ENCODE assay signal across 9 cellular contexts in the genomic region with DNA sequence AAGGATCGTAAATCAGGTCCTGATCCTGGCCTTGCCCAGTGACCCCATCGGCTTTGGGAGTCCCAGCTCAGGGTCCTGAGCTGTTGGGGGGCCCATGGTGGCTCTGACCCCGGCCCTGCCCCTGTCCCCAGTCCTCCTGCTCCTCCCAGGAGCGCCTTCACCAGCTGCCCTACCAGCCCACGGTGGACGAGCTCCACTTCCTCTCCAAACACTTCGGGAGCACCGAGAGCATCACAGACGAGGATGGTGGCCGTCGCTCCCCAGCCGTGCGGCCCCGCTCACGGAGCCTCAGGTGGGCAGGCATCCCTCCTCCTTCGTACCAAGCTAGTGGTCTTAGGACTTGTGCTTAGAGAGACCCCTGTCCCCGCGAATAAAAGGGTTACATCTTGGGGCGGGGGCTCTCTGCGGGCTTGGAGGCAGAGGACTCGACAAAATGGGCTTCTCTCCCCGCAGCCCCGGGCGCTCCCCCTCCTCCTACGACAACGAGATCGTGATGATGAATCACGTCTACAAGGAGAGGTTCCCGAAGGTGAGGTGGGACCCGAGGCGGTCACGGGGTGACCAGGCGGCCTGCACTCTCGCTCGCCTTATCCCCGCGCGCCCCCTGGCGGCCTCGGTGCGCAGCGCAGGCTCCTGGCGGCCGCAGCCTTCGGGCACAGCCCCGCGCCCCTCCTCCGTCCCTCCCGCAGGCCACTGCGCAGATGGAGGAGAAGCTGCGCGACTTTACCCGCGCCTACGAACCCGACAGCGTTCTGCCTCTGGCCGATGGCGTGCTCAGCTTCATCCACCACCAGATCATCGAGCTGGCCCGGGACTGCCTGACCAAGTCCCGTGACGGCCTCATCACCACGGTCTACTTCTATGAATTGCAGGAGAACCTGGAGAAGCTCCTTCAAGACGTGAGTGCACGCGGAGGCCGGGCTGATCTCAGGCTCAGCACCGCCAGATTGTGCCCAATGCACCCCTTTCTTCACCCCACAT. TPM values are rescaled to one million over a fixed set of nuclear protein-coding genes. Genes with fewer than 3 reads are reported as not detected.
DNase-seq lines count a peak whose midpoint lies in the region; ATAC-seq, FAIRE-seq and TF ChIP-seq lines count a peak whose summit lies in the region.
"Had no signal": no experiment of that assay in that cellular context is flagged by ENCODE, and none has a peak within 500 bp of the region (broad histone marks: within the 10 kb centered on the region; RNA-seq: fewer than 3 reads in every experiment).

No MANE protein-coding gene starts in this region.

- TF ChIP-seq CTCF in OCI-LY1 (IDR thresholded peaks at IDR 0.05; ENCODE audit: low read length) = peak; percentile 98
- TF ChIP-seq CTCF in endothelial cell of umbilical vein (IDR thresholded peaks at IDR 0.05; ENCODE audit: extremely low read depth in 1 of 2, insufficient read depth in 1 of 2, low read depth in 1 of 2, low read length in 2 of 2) = peak; percentile 95 to 100

- BruUV-seq in endothelial cell of umbilical vein (replicated peaks; lab: Mats Ljungman, UMichigan) = no TSS peak

- H3K79me2 ChIP-seq in OCI-LY1 (ENCODE audit: insufficient read depth, low read length) = no peaks in the 10 kb centered on the region
- H3K79me2 ChIP-seq in endothelial cell of umbilical vein (ENCODE audit: control insufficient read depth, insufficient read depth, low read length) = no peaks in the 10 kb centered on the region

- H3K9me3 ChIP-seq in OCI-LY1 (ENCODE audit: low read length) (no peaks in the 10 kb centered on the region), endothelial cell of umbilical vein (replicated peaks; ENCODE audit: control insufficient read depth, insufficient read depth, low read length) (no peaks in the 10 kb centered on the region)

- H3K9me1 ChIP-seq in endothelial cell of umbilical vein (replicated peaks; ENCODE audit: control insufficient read depth, extremely low read depth, insufficient read depth, low read length) = no peaks in the 10 kb centered on the region

- intact Hi-C loops in endothelial cell of umbilical vein (cut with micrococcal nuclease) = loop anchor here (1.0 to 2.0 kb wide), 5 partner anchors 47 to 171 kb away; partner anchors contain the start of gene PRDX2

- POLR2A ChIA-PET in endothelial cell of umbilical vein (lab: Charles Lee) = interaction anchor here (0.6 to 0.7 kb wide), 2 partner anchors 79 to 1502 kb away, joined by 3 to 10 read pairs; no protein-coding TSS in a partner anchor

- CTCF ChIA-PET in endothelial cell of umbilical vein (lab: Charles Lee) = interaction anchor here (0.5 to 9.5 kb wide), 51 partner anchors 10 to 1275 kb away, joined by 3 to 481 read pairs (median 4); partner anchors contain the start of genes DNASE2, GCDH, GET3 and HOOK2

- no peak for TF ChIP-seq POLR2A in endothelial cell of umbilical vein (IDR thresholded peaks at IDR 0.05; ENCODE audit: low read depth, low read length)

- H3K4me1 ChIP-seq in OCI-LY1 (ENCODE audit: insufficient read depth, low read length, severe bottlenecking) (peaks cover 9% of the 10 kb centered on the region), endothelial cell of umbilical vein (ENCODE audit: control insufficient read depth, extremely low read depth, insufficient read depth, low read length) (peaks cover 2% of the 10 kb centered on the region)

- no peak overlapping the region; the same call in 1 of the 2 replicates for H3K9ac ChIP-seq in OCI-LY1 (ENCODE audit: low read length)
- H3K9ac ChIP-seq in endothelial cell of umbilical vein (replicated peaks; ENCODE audit: extremely low read depth, insufficient read depth, low read length) = no peak overlapping the region

- peak; percentile 90 for FAIRE-seq in endothelial cell of umbilical vein (lab: Jason Lieb, UNC)
- FAIRE-seq: islet of Langerhans had no signal

- peaks cover 37% of the 10 kb centered on the region for H3K36me3 ChIP-seq in OCI-LY1 (ENCODE audit: insufficient read depth, low read length)
- no peaks in the 10 kb centered on the region for H3K36me3 ChIP-seq in endothelial cell of umbilical vein (ENCODE audit: control insufficient read depth in 2 of 2, extremely low read depth in 1 of 2, insufficient read depth in 2 of 2, low read length in 2 of 2)

- H3K27me3 ChIP-seq in OCI-LY1 (ENCODE audit: insufficient read depth, low read length) (no peaks in the 10 kb centered on the region), endothelial cell of umbilical vein (ENCODE audit: control insufficient read depth in 2 of 2, insufficient read depth in 2 of 2, low read length in 2 of 2) (no peaks in the 10 kb centered on the region)

- H3K27ac ChIP-seq in OCI-LY1 (ENCODE audit: low read depth, low read length, poor library complexity, severe bottlenecking) (no peak overlapping the region), endothelial cell of umbilical vein (ENCODE audit: insufficient read depth, low read depth, low read length) (no peak overlapping the region)

- ATAC-seq in HG03439 (IDR thresholded peaks at IDR 0.05; ENCODE audit: unreplicated experiment) (peak; percentile 69), GM19452 (IDR thresholded peaks at IDR 0.05; ENCODE audit: unreplicated experiment) (no peak)

- H3K9me2 ChIP-seq in OCI-LY1 (ENCODE audit: low read depth, low read length) = no peaks in the 10 kb centered on the region

- H3K4me2 ChIP-seq in OCI-LY1 (ENCODE audit: low read length) (peak overlapping the region; percentile 54), endothelial cell of umbilical vein (ENCODE audit: insufficient read depth, low read length) (no peak overlapping the region)

- H2AFZ ChIP-seq in OCI-LY1 (ENCODE audit: low read length) (no peak overlapping the region), endothelial cell of umbilical vein (ENCODE audit: low read depth, low read length) (peak overlapping the region; percentile 85)

- no peaks in the 10 kb centered on the region for H4K20me1 ChIP-seq in OCI-LY1 (ENCODE audit: insufficient read depth, low read length)
- no peaks in the 10 kb centered on the region for H4K20me1 ChIP-seq in endothelial cell of umbilical vein (replicated peaks; ENCODE audit: control insufficient read depth, extremely low read depth, insufficient read depth, low read length)

- peak overlapping the region; percentile 17 for H3K4me3 ChIP-seq in OCI-LY1 (ENCODE audit: low read depth, low read length, poor library complexity, severe bottlenecking)
- no peak overlapping the region for H3K4me3 ChIP-seq in endothelial cell of umbilical vein (replicated peaks in 1 of 3; ENCODE audit: insufficient read depth in 1 of 3, low read depth in 1 of 3, low read length in 3 of 3)

- H3F3A ChIP-seq in OCI-LY1 (ENCODE audit: insufficient read depth, low read length) = no peaks in the 10 kb centered on the region

- DNase-seq in EH (ENCODE audit: low read depth) = peak; percentile 77
- peak; percentile 99 for DNase-seq in activated CD8-positive, alpha-beta memory T cell treated with anti-CD3 and anti-CD28 coated beads, Interleukin-2, amount 50 U/mL, for 48 hours
- DNase-seq in endothelial cell of umbilical vein (ENCODE audit: low read depth, low spot score) = peak; percentile 72
- DNase-seq in middle frontal gyrus (ENCODE audit: extremely low spot score, low spot score) = peak; percentile 48
- DNase-seq in stimulated activated CD8-positive, alpha-beta memory T cell treated with anti-CD3 and anti-CD28 coated beads, Interleukin-4, amount 100 ng/mL, for 1 hour (ENCODE audit: low read depth in 2 of 2, low spot score in 1 of 2) = peak; percentile 66 to 68

- dilution Hi-C loops in endothelial cell of umbilical vein (cut with MboI; ENCODE audit: extremely low pct_ligation_motif_present, low sequenced_read_pairs) = no loop called here

RNA-seq across cellular contexts. Expression of gene MAST1, which starts 9.1 kb away (rescaled TPM):
- total RNA-seq in endothelial cell of umbilical vein = 0.13 and 0.69 TPM in 2 replicates
- polyA plus RNA-seq in endothelial cell of umbilical vein = 0.16 and 0.46 TPM in 2 replicates
- 0.18 and 0.45 TPM in 2 replicates for polyA plus RNA-seq in endothelial cell of umbilical vein (2011; cell fraction: cytosol; rRNA removed)
- polyA plus RNA-seq in endothelial cell of umbilical vein (2011; cell fraction: nucleus; rRNA removed) = 0.43 and 0.74 TPM in 2 replicates
- polyA plus RNA-seq in endothelial cell of umbilical vein (2012) = 0.64 and 0.95 TPM in 2 replicates
- polyA minus RNA-seq in endothelial cell of umbilical vein = 0.32 and 0.72 TPM in 2 replicates
- polyA minus RNA-seq in endothelial cell of umbilical vein (2011; cell fraction: cytosol; rRNA and poly(A)+ RNA removed) = 1.5 TPM
- polyA minus RNA-seq in endothelial cell of umbilical vein (2011; cell fraction: nucleus; rRNA and poly(A)+ RNA removed) = 0.48 TPM in 1 of 2 replicates, not detected in the other

RNA-seq across cellular contexts. Expression of gene RTBDN, which starts 13.1 kb away (rescaled TPM):
- total RNA-seq in endothelial cell of umbilical vein = not detected in 2 replicates
- not detected in 2 replicates for polyA plus RNA-seq in endothelial cell of umbilical vein
- not detected in 2 replicates for polyA plus RNA-seq in endothelial cell of umbilical vein (2011; cell fraction: cytosol; rRNA removed)
- not detected in 2 replicates for polyA plus RNA-seq in endothelial cell of umbilical vein (2011; cell fraction: nucleus; rRNA removed)
- not detected in 2 replicates for polyA plus RNA-seq in endothelial cell of umbilical vein (2012)
- polyA minus RNA-seq in endothelial cell of umbilical vein = not detected in 2 replicates
- polyA minus RNA-seq in endothelial cell of umbilical vein (2011; cell fraction: cytosol; rRNA and poly(A)+ RNA removed) = not detected
- not detected in 2 replicates for polyA minus RNA-seq in endothelial cell of umbilical vein (2011; cell fraction: nucleus; rRNA and poly(A)+ RNA removed)

RNA-seq across cellular contexts. Expression of gene DNASE2, which starts 33.8 kb away (rescaled TPM):
- 31.3 and 34.8 TPM in 2 replicates for total RNA-seq in endothelial cell of umbilical vein
- polyA plus RNA-seq in endothelial cell of umbilical vein = 51.9 and 60.6 TPM in 2 replicates
- polyA plus RNA-seq in endothelial cell of umbilical vein (2011; cell fraction: cytosol; rRNA removed) = 33.5 and 38.1 TPM in 2 replicates
- 6.9 and 7.7 TPM in 2 replicates for polyA plus RNA-seq in endothelial cell of umbilical vein (2011; cell fraction: nucleus; rRNA removed)
- 35.9 and 36.7 TPM in 2 replicates for polyA plus RNA-seq in endothelial cell of umbilical vein (2012)
- 27.4 and 34.9 TPM in 2 replicates for polyA minus RNA-seq in endothelial cell of umbilical vein
- 29.0 TPM for polyA minus RNA-seq in endothelial cell of umbilical vein (2011; cell fraction: cytosol; rRNA and poly(A)+ RNA removed)
- 5.8 and 6.0 TPM in 2 replicates for polyA minus RNA-seq in endothelial cell of umbilical vein (2011; cell fraction: nucleus; rRNA and poly(A)+ RNA removed)

RNA-seq across cellular contexts. Expression of gene KLF1, which starts 39.6 kb away (rescaled TPM):
- not detected in 2 replicates for total RNA-seq in endothelial cell of umbilical vein
- polyA plus RNA-seq in endothelial cell of umbilical vein = not detected in 2 replicates
- polyA plus RNA-seq in endothelial cell of umbilical vein (2011; cell fraction: cytosol; rRNA removed) = not detected in 2 replicates
- polyA plus RNA-seq in endothelial cell of umbilical vein (2011; cell fraction: nucleus; rRNA removed) = not detected in 2 replicates
- polyA plus RNA-seq in endothelial cell of umbilical vein (2012) = not detected in 2 replicates
- polyA minus RNA-seq in endothelial cell of umbilical vein = 0.22 and 1.1 TPM in 2 replicates
- polyA minus RNA-seq in endothelial cell of umbilical vein (2011; cell fraction: cytosol; rRNA and poly(A)+ RNA removed) = not detected
- polyA minus RNA-seq in endothelial cell of umbilical vein (2011; cell fraction: nucleus; rRNA and poly(A)+ RNA removed) = not detected in 2 replicates

RNA-seq across cellular contexts. Expression of gene RNASEH2A, which starts 41.1 kb away (rescaled TPM):
- total RNA-seq in endothelial cell of umbilical vein = 25.6 and 28.5 TPM in 2 replicates
- 36.7 and 45.4 TPM in 2 replicates for polyA plus RNA-seq in endothelial cell of umbilical vein
- 37.3 and 43.6 TPM in 2 replicates for polyA plus RNA-seq in endothelial cell of umbilical vein (2011; cell fraction: cytosol; rRNA removed)
- 20.3 and 27.2 TPM in 2 replicates for polyA plus RNA-seq in endothelial cell of umbilical vein (2011; cell fraction: nucleus; rRNA removed)
- 23.5 and 28.2 TPM in 2 replicates for polyA plus RNA-seq in endothelial cell of umbilical vein (2012)
- polyA minus RNA-seq in endothelial cell of umbilical vein = 33.3 and 34.1 TPM in 2 replicates
- polyA minus RNA-seq in endothelial cell of umbilical vein (2011; cell fraction: cytosol; rRNA and poly(A)+ RNA removed) = 111 TPM
- polyA minus RNA-seq in endothelial cell of umbilical vein (2011; cell fraction: nucleus; rRNA and poly(A)+ RNA removed) = 5.2 and 5.4 TPM in 2 replicates

Comparison
In these comparisons a context has a peak if more than half of its experiments do, and no peak if none do; other contexts are left out.
1. DNase-seq: peak in every context shown above with its lines; median percentile 99 in activated CD8-positive, alpha-beta memory T cell treated with anti-CD3 and anti-CD28 coated beads, Interleukin-2, amount 50 U/mL, for 48 hours; 77 in EH; 72 in endothelial cell of umbilical vein; 67 in stimulated activated CD8-positive, alpha-beta memory T cell treated with anti-CD3 and anti-CD28 coated beads, Interleukin-4, amount 100 ng/mL, for 1 hour; 48 in middle frontal gyrus.